16 cellular contexts compared by ENCODE assay signal in the genomic region with DNA sequence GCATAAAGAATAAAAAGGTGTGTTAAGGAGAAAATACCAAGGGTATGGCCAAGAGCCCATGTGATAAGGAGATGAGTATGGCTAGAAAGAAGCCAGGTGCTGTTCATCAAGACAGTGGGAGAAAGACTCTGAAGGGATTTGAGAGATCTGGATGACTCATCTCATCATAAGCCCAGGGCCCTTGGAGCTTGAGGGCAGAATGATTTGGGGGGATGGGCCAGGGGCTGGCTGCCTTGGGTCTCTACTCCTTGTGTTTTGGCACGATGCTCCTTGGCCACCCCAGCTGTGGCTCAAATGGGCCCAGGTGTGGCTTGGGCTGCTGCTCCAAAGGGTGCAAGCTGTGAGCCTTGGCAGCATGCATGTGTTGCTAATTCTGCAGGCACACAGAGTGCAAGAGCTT.
DNase-seq lines count a peak whose midpoint lies in the region; ATAC-seq lines count a peak whose summit lies in the region.
"Had no signal": no experiment of that assay in that cellular context is flagged by ENCODE, and none has a peak within 500 bp of the region (broad histone marks: within the 10 kb centered on the region; RNA-seq: fewer than 3 reads in every experiment).

No MANE protein-coding gene starts in this region.

- peaks cover 6% of the 10 kb centered on the region for H3K36me3 Mint-ChIP-seq in central memory CD8-positive, alpha-beta T cell (ENCODE audit: insufficient read depth)
- no peaks in the 10 kb centered on the region for H3K36me3 Mint-ChIP-seq in stimulated activated effector memory CD8-positive, alpha-beta T cell treated with anti-CD3 and anti-CD28 coated beads, Interleukin-12 subunit alpha, Interleukin-12 subunit beta, amount 100 ng/mL, for 72 hours
- H3K36me3 Mint-ChIP-seq: brain, mesothelial cell of epicardium, WTC11 had no signal

- H3K4me1 Mint-ChIP-seq in central memory CD8-positive, alpha-beta T cell, result peaks cover 36% of the 10 kb centered on the region
- peaks cover 60% of the 10 kb centered on the region for H3K4me1 Mint-ChIP-seq in stimulated activated effector memory CD8-positive, alpha-beta T cell treated with anti-CD3 and anti-CD28 coated beads, Interleukin-12 subunit alpha, Interleukin-12 subunit beta, amount 100 ng/mL, for 72 hours
- H3K4me1 Mint-ChIP-seq: WTC11 had no signal

- H3K4me3 Mint-ChIP-seq in central memory CD8-positive, alpha-beta T cell, result no peak overlapping the region
- H3K4me3 Mint-ChIP-seq in stimulated activated effector memory CD8-positive, alpha-beta T cell treated with anti-CD3 and anti-CD28 coated beads, Interleukin-12 subunit alpha, Interleukin-12 subunit beta, amount 100 ng/mL, for 72 hours, result no peak overlapping the region
- H3K4me3 Mint-ChIP-seq: brain, mesothelial cell of epicardium, WTC11 had no signal

- peak overlapping the region; percentile 16 for H3K27ac Mint-ChIP-seq in central memory CD8-positive, alpha-beta T cell (ENCODE audit: low read depth)
- peak overlapping the region; percentile 95 for H3K27ac Mint-ChIP-seq in stimulated activated effector memory CD8-positive, alpha-beta T cell treated with anti-CD3 and anti-CD28 coated beads, Interleukin-12 subunit alpha, Interleukin-12 subunit beta, amount 100 ng/mL, for 72 hours
- H3K27ac Mint-ChIP-seq: brain, mesothelial cell of epicardium, WTC11 had no signal

- no peak for ATAC-seq in central memory CD8-positive, alpha-beta T cell (replicated peaks; ENCODE audit: extremely low read depth, poor library complexity, severe bottlenecking)
- no peak for ATAC-seq in stimulated activated effector memory CD8-positive, alpha-beta T cell treated with anti-CD3 and anti-CD28 coated beads, Interleukin-12 subunit alpha, Interleukin-12 subunit beta, amount 100 ng/mL, for 72 hours
- ATAC-seq in HG03025 (IDR thresholded peaks at IDR 0.05; ENCODE audit: low FRiP score, unreplicated experiment), result no peak
- ATAC-seq: WTC11 had no signal

- DNase-seq in NCI-H82 (lab: John Stamatoyannopoulos, UW) (peak; percentile 71), NCI-H82 treated with DMSO at 0.1 percent for 48 hours (lab: John Stamatoyannopoulos, UW; ENCODE audit: unreplicated experiment) (no peak), NAMALWA (ENCODE audit: low spot score) (peak; percentile 13), pons (ENCODE audit: low spot score) (no peak), OCI-M2 (lab: John Stamatoyannopoulos, UW; ENCODE audit: unreplicated experiment) (no peak)
- no peak for DNase-seq in central memory CD8-positive, alpha-beta T cell (ENCODE audit: low spot score in 2 of 2)
- DNase-seq in stimulated activated effector memory CD8-positive, alpha-beta T cell treated with anti-CD3 and anti-CD28 coated beads, Interleukin-12 subunit alpha, Interleukin-12 subunit beta, amount 100 ng/mL, for 72 hours (ENCODE audit: low spot score in 2 of 2), result no peak
- DNase-seq: Caco-2; effector CD8-positive, alpha-beta T cell; foreskin fibroblast; stimulated activated CD4-positive, alpha-beta T cell treated with anti-CD3 and anti-CD28 coated beads, Interleukin-4, amount 100 ng/mL, for 4 hours; SW 1271 had no signal

- H3K9me3 Mint-ChIP-seq in central memory CD8-positive, alpha-beta T cell, result no peaks in the 10 kb centered on the region
- no peaks in the 10 kb centered on the region for H3K9me3 Mint-ChIP-seq in stimulated activated effector memory CD8-positive, alpha-beta T cell treated with anti-CD3 and anti-CD28 coated beads, Interleukin-12 subunit alpha, Interleukin-12 subunit beta, amount 100 ng/mL, for 72 hours
- H3K9me3 Mint-ChIP-seq: brain, mesothelial cell of epicardium, WTC11 had no signal

- no peaks in the 10 kb centered on the region for H3K27me3 Mint-ChIP-seq in central memory CD8-positive, alpha-beta T cell

Comparison
In these comparisons a context has a peak if more than half of its experiments do, and no peak if none do; other contexts are left out.
1. DNase-seq: peak in NCI-H82 (single experiment) and NAMALWA (single experiment); none in NCI-H82 treated with DMSO at 0.1 percent for 48 hours (single experiment), central memory CD8-positive, alpha-beta T cell (0 of 2), stimulated activated effector memory CD8-positive, alpha-beta T cell treated with anti-CD3 and anti-CD28 coated beads, Interleukin-12 subunit alpha, Interleukin-12 subunit beta, amount 100 ng/mL, for 72 hours (0 of 2), pons (single experiment) and OCI-M2 (single experiment).